ENCODE assay signal across 1 cellular context in the genomic region with DNA sequence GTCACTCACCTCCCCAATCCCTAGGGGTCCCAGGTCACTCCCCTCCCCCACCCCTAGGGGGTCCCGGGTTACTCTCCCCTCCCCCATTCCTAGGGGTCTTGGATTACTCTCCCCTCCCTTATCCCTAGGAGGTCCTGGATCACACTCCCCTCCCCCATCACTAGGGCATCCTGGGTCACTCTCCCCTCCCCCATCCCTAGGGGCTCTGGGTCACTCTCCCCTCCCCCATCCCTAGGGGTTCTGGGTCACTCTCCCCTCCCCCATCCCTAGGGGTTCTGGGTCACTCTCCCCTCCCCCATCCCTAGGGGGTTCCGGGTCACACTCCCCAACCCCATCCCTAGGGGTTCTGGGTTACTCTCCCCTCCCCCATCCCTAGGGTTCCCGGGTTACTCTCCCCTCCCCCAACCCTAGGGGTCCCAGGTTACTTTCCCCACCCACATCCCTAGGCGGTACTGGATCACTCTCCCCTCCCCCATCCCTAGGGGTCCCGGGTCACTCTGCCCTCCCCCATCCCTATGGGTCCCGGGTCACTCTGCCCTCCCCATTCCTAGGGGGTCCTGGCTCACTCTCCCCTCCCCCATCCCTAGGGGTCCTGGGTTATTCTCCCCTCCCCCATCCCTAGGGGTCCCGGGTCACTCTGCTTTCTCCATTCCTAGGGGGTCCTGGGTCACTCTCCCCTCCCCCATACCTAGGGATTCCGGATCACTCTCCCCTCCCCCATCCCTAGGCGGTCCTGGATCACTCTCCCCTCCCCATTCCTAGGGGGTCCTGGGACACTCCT.
TF ChIP-seq lines count a peak whose summit lies in the region.

No MANE protein-coding gene starts in this region.

TF ChIP-seq in HepG2, 621 proteins besides CTCF, POLR2A, EP300 and RAD21:
- TF ChIP-seq, protein P1, sequence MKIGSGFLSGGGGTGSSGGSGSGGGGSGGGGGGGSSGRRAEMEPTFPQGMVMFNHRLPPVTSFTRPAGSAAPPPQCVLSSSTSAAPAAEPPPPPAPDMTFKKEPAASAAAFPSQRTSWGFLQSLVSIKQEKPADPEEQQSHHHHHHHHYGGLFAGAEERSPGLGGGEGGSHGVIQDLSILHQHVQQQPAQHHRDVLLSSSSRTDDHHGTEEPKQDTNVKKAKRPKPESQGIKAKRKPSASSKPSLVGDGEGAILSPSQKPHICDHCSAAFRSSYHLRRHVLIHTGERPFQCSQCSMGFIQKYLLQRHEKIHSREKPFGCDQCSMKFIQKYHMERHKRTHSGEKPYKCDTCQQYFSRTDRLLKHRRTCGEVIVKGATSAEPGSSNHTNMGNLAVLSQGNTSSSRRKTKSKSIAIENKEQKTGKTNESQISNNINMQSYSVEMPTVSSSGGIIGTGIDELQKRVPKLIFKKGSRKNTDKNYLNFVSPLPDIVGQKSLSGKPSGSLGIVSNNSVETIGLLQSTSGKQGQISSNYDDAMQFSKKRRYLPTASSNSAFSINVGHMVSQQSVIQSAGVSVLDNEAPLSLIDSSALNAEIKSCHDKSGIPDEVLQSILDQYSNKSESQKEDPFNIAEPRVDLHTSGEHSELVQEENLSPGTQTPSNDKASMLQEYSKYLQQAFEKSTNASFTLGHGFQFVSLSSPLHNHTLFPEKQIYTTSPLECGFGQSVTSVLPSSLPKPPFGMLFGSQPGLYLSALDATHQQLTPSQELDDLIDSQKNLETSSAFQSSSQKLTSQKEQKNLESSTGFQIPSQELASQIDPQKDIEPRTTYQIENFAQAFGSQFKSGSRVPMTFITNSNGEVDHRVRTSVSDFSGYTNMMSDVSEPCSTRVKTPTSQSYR (CRISPR knock-in tag; IDR thresholded peaks at IDR 0.05; ENCODE audit: borderline replicate concordance): peak; percentile 49
- no peak for TF ChIP-seq SNAPC2 (CRISPR knock-in tag; IDR thresholded peaks at IDR 0.05)
